In genomic region chr6:25220853-25221252, GRCh38 we compare ENCODE assay signal across 23 cellular contexts.
"Had no signal": no experiment of that assay in that cellular context is flagged by ENCODE, and none has a peak within 500 bp of the region (broad histone marks: within the 10 kb centered on the region; RNA-seq: fewer than 3 reads in every experiment).

No MANE protein-coding gene starts in this region.

- H3K9me3 ChIP-seq: colonic mucosa, left ventricle myocardium inferior, neutrophil, ovary, psoas muscle, spleen, transverse colon, uterus had no signal

- H3K27ac ChIP-seq: cardiac muscle cell, colonic mucosa, left ventricle myocardium inferior, neutrophil, ovary, psoas muscle, spleen, transverse colon had no signal

- H3K4me3 ChIP-seq: cardiac muscle cell, colonic mucosa, left ventricle myocardium inferior, ovary, psoas muscle, spleen, transverse colon, uterus had no signal

- H3K27me3 ChIP-seq: cardiac muscle cell, colonic mucosa, ovary, transverse colon, uterus had no signal

- H3K27ac Mint-ChIP-seq: activated CD4-positive, alpha-beta T cell treated with anti-CD3 and anti-CD28 coated beads for 36 hours; activated CD8-positive, alpha-beta memory T cell treated with anti-CD3 and anti-CD28 coated beads, Interleukin-2, amount 10 ng/mL, durations not matched to agents 7 days and 5 days; activated CD8-positive, alpha-beta T cell treated with anti-CD3 and anti-CD28 coated beads, Interleukin-2, amount 10 ng/mL, durations not matched to agents 7 days and 5 days; activated naive CD4-positive, alpha-beta T cell treated with anti-CD3 and anti-CD28 coated beads, Interleukin-2, amount 50 U/mL, for 72 hours; activated T-cell treated with anti-CD3 and anti-CD28 coated beads, Interleukin-2, amount 50 U/mL, for 72 hours; nephron; T-helper 2 cell treated with Interferon-gamma antibody and Interleukin-4, amounts not matched to agents 5 μg/mL and 100 μg/mL, for 36 hours had no signal

- H3K4me1 ChIP-seq: colonic mucosa, psoas muscle had no signal

- ATAC-seq: activated CD4-positive, alpha-beta T cell treated with anti-CD3 and anti-CD28 coated beads for 36 hours; activated CD8-positive, alpha-beta memory T cell treated with anti-CD3 and anti-CD28 coated beads, Interleukin-2, amount 10 ng/mL, durations not matched to agents 7 days and 5 days; activated CD8-positive, alpha-beta T cell treated with anti-CD3 and anti-CD28 coated beads, Interleukin-2, amount 10 ng/mL, durations not matched to agents 7 days and 5 days; activated naive CD4-positive, alpha-beta T cell treated with anti-CD3 and anti-CD28 coated beads, Interleukin-2, amount 50 U/mL, for 72 hours; activated T-cell treated with anti-CD3 and anti-CD28 coated beads, Interleukin-2, amount 50 U/mL, for 72 hours; psoas muscle had no signal

- H3K36me3 ChIP-seq: cardiac muscle cell, colonic mucosa, left ventricle myocardium inferior, neutrophil, ovary, spleen, transverse colon, uterus had no signal

- H3K36me3 Mint-ChIP-seq: activated CD8-positive, alpha-beta memory T cell treated with anti-CD3 and anti-CD28 coated beads, Interleukin-2, amount 10 ng/mL, durations not matched to agents 7 days and 5 days; activated naive CD4-positive, alpha-beta T cell treated with anti-CD3 and anti-CD28 coated beads, Interleukin-2, amount 50 U/mL, for 72 hours had no signal

- H3K9me3 Mint-ChIP-seq: activated naive CD4-positive, alpha-beta T cell treated with anti-CD3 and anti-CD28 coated beads, Interleukin-2, amount 50 U/mL, for 72 hours; activated T-cell treated with anti-CD3 and anti-CD28 coated beads, Interleukin-2, amount 50 U/mL, for 72 hours; nephron; T-helper 2 cell treated with Interferon-gamma antibody and Interleukin-4, amounts not matched to agents 5 μg/mL and 100 μg/mL, for 36 hours had no signal

- H3K4me3 Mint-ChIP-seq: activated CD4-positive, alpha-beta T cell treated with anti-CD3 and anti-CD28 coated beads for 36 hours; activated CD8-positive, alpha-beta memory T cell treated with anti-CD3 and anti-CD28 coated beads, Interleukin-2, amount 10 ng/mL, durations not matched to agents 7 days and 5 days; activated CD8-positive, alpha-beta T cell treated with anti-CD3 and anti-CD28 coated beads, Interleukin-2, amount 10 ng/mL, durations not matched to agents 7 days and 5 days; activated T-cell treated with anti-CD3 and anti-CD28 coated beads, Interleukin-2, amount 50 U/mL, for 72 hours; nephron; T-helper 2 cell treated with Interferon-gamma antibody and Interleukin-4, amounts not matched to agents 5 μg/mL and 100 μg/mL, for 36 hours had no signal

- DNase-seq: activated CD4-positive, alpha-beta T cell treated with anti-CD3 and anti-CD28 coated beads for 36 hours; activated CD4-positive, CD25-positive, alpha-beta regulatory T cell; activated CD8-positive, alpha-beta memory T cell treated with anti-CD3 and anti-CD28 coated beads, Interleukin-2, amount 10 ng/mL, durations not matched to agents 7 days and 5 days; activated CD8-positive, alpha-beta T cell treated with anti-CD3 and anti-CD28 coated beads, Interleukin-2, amount 10 ng/mL, durations not matched to agents 7 days and 5 days; activated naive CD4-positive, alpha-beta T cell; activated T-cell treated with anti-CD3 and anti-CD28 coated beads, Interleukin-2, amount 50 U/mL, for 72 hours; cerebellar nuclear complex; colonic mucosa; effector CD8-positive, alpha-beta T cell; kidney glomerular epithelial cell; left ventricle myocardium inferior; ovary; psoas muscle; spleen; stimulated activated naive CD4-positive, alpha-beta T cell treated with Interleukin-2 at 50 U/mL for 16 hours; T-helper 1 cell; transverse colon; uterus had no signal

- H3K27me3 Mint-ChIP-seq: activated CD8-positive, alpha-beta memory T cell treated with anti-CD3 and anti-CD28 coated beads, Interleukin-2, amount 10 ng/mL, durations not matched to agents 7 days and 5 days had no signal
